In genomic region chr15:66080791-66081475, GRCh38 we compare ENCODE assay signal across 10 cellular contexts.
DNase-seq lines count a peak whose midpoint lies in the region; ATAC-seq and TF ChIP-seq lines count a peak whose summit lies in the region.
"Had no signal": no experiment of that assay in that cellular context is flagged by ENCODE, and none has a peak within 500 bp of the region (broad histone marks: within the 10 kb centered on the region; RNA-seq: fewer than 3 reads in every experiment).

No MANE protein-coding gene starts in this region.

- H3K4me3 ChIP-seq in OCI-LY7 (ENCODE audit: low read depth, low read length, poor library complexity, severe bottlenecking) = no peak overlapping the region
- no peak overlapping the region for H3K4me3 ChIP-seq in fibroblast of pulmonary artery (replicated peaks; ENCODE audit: low read depth, low read length)

- ATAC-seq in HG03039 (IDR thresholded peaks at IDR 0.05; ENCODE audit: unreplicated experiment) = no peak

- no peak overlapping the region for H3K27ac ChIP-seq in OCI-LY7 (ENCODE audit: low read depth, low read length, poor library complexity, severe bottlenecking)

- H2AFZ ChIP-seq in OCI-LY7 (ENCODE audit: low read length) = no peak overlapping the region

- TF ChIP-seq CTCF in GM12873 (IDR thresholded peaks at IDR 0.05; ENCODE audit: insufficient read depth, low read depth, low read length, missing control alignments) (peak; percentile 11), OCI-LY7 (conservative IDR thresholded peaks at IDR 0.05; ENCODE audit: low read length) (peak; percentile 45; the same call in 1 of the 2 replicates), fibroblast of pulmonary artery (IDR thresholded peaks at IDR 0.05; ENCODE audit: low read length, missing control alignments) (no peak)

- no peak for DNase-seq in OCI-LY7 (ENCODE audit: low spot score)
- peak; percentile 63 for DNase-seq in fibroblast of pulmonary artery (ENCODE audit: low read depth)
- DNase-seq in renal cortical epithelial cell (ENCODE audit: low read depth) = peak; percentile 85
- no peak for DNase-seq in activated naive CD4-positive, alpha-beta T cell treated with Interleukin-2 at 50 U/mL for 16 hours
- no peak for DNase-seq in activated naive CD4-positive, alpha-beta T cell treated with anti-CD3 and anti-CD28 coated beads, Interleukin-2, amount 50 U/mL, for 16 hours
- no peak for DNase-seq in NCI-H2029 treated with DMSO at 0.1 percent for 48 hours (lab: John Stamatoyannopoulos, UW)
- DNase-seq: activated CD4-positive, alpha-beta memory T cell treated with anti-CD3 and anti-CD28 coated beads, Interleukin-2, amount 10 ng/mL, durations not matched to agents 7 days and 5 days; Karpas-422 had no signal

- H3K79me2 ChIP-seq in OCI-LY7 (ENCODE audit: insufficient read depth, low read depth, low read length) = no peaks in the 10 kb centered on the region

- no peak overlapping the region for H3K4me2 ChIP-seq in OCI-LY7 (ENCODE audit: low read length)

- no peaks in the 10 kb centered on the region for H3K9me3 ChIP-seq in OCI-LY7 (ENCODE audit: low read length)

- H4K20me1 ChIP-seq in OCI-LY7 (ENCODE audit: insufficient read depth, low read length) = no peaks in the 10 kb centered on the region

- POLR2A ChIA-PET in OCI-LY7 (lab: Charles Lee) = interaction anchor here (0.5 kb wide), 1 partner anchor 71 kb away, joined by 4 read pairs; no protein-coding TSS in a partner anchor

- no peaks in the 10 kb centered on the region for H3K9me2 ChIP-seq in OCI-LY7 (ENCODE audit: insufficient read depth, low read length)

- no peaks in the 10 kb centered on the region for H3K4me1 ChIP-seq in OCI-LY7 (ENCODE audit: insufficient read depth, low read length, poor library complexity, severe bottlenecking)

- BruUV-seq in OCI-LY7 (replicated peaks; lab: Mats Ljungman, UMichigan) = no TSS peak

- CTCF ChIA-PET in OCI-LY7 (lab: Charles Lee; ENCODE audit: unreplicated experiment) = no interaction called here

- no peaks in the 10 kb centered on the region for H3K36me3 ChIP-seq in OCI-LY7 (ENCODE audit: insufficient read depth, low read length)

- intact Hi-C loops in OCI-LY7 (cut with micrococcal nuclease; ENCODE audit: unreplicated experiment) = no loop called here

Comparison
In these comparisons a context has a peak if more than half of its experiments do, and no peak if none do; other contexts are left out.
1. DNase-seq: peak in fibroblast of pulmonary artery (single experiment) and renal cortical epithelial cell (single experiment); none in OCI-LY7 (single experiment), activated naive CD4-positive, alpha-beta T cell treated with Interleukin-2 at 50 U/mL for 16 hours (single experiment), activated naive CD4-positive, alpha-beta T cell treated with anti-CD3 and anti-CD28 coated beads, Interleukin-2, amount 50 U/mL, for 16 hours (single experiment) and NCI-H2029 treated with DMSO at 0.1 percent for 48 hours (single experiment).